ENCODE assay signal across 19 cellular contexts in the genomic region with DNA sequence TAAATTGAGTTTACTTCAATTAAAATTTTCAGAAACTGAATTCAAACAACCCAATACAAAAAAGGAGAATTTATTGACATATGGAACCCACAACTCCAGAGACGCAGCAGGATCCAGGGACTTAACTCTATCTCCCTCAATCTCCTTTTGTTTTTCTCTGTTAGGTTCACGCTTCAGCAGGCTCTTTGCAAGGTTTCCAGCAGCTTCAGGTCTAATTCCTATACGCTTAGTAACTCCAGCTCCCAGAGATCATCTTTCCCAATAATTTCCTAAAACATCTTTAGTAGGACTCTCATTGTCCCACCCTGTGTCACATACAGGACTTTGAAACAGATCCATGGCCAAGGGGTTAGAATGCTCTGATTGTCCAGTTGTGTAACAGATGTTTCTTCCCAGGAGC.
DNase-seq lines count a peak whose midpoint lies in the region; FAIRE-seq and TF ChIP-seq lines count a peak whose summit lies in the region.
"Had no signal": no experiment of that assay in that cellular context is flagged by ENCODE, and none has a peak within 500 bp of the region (broad histone marks: within the 10 kb centered on the region; RNA-seq: fewer than 3 reads in every experiment).

No MANE protein-coding gene starts in this region.

- no peak overlapping the region for H2BK15ac ChIP-seq in mesendoderm (replicated peaks; ENCODE audit: low read depth)

- no peaks in the 10 kb centered on the region for H3K9me3 ChIP-seq in HUES48 (ENCODE audit: control insufficient read depth, insufficient read depth, low read length)
- no peaks in the 10 kb centered on the region for H3K9me3 ChIP-seq in suprapubic skin
- no peaks in the 10 kb centered on the region for H3K9me3 ChIP-seq in smooth muscle cell (replicated peaks; ENCODE audit: low read depth)
- H3K9me3 ChIP-seq: MG63, SJCRH30 had no signal

- no peaks in the 10 kb centered on the region for H3K79me1 ChIP-seq in mesendoderm (ENCODE audit: low read length)

- no peak overlapping the region for H2BK120ac ChIP-seq in mesendoderm (ENCODE audit: low read depth, low read length)

- no peaks in the 10 kb centered on the region for H3K79me2 ChIP-seq in mesendoderm (ENCODE audit: control insufficient read depth, insufficient read depth, low read length)
- no peaks in the 10 kb centered on the region for H3K79me2 ChIP-seq in smooth muscle cell (ENCODE audit: low read depth)

- no peak overlapping the region for H3K4me3 ChIP-seq in HUES48 (ENCODE audit: low read depth, low read length)
- no peak overlapping the region for H3K4me3 ChIP-seq in astrocyte of the spinal cord (ENCODE audit: low read depth, low read length)
- no peak overlapping the region for H3K4me3 ChIP-seq in mesendoderm (ENCODE audit: low read length)
- H3K4me3 ChIP-seq in suprapubic skin, result no peak overlapping the region
- H3K4me3 ChIP-seq in smooth muscle cell, result no peak overlapping the region
- H3K4me3 ChIP-seq: MG63, SJCRH30 had no signal

- H3K23ac ChIP-seq in mesendoderm (ENCODE audit: low read length), result no peak overlapping the region

- H2BK5ac ChIP-seq in mesendoderm (ENCODE audit: low read length), result no peak overlapping the region

- H3K9ac ChIP-seq in HUES48 (ENCODE audit: low read depth, low read length) (no peak overlapping the region), mesendoderm (ENCODE audit: low read length) (no peak overlapping the region), smooth muscle cell (ENCODE audit: low read depth) (no peak overlapping the region)

- no peak overlapping the region for H4K5ac ChIP-seq in mesendoderm (ENCODE audit: low read length)

- no CpG with 5 or more reads among the region's 3 CpGs for WGBS in mesendoderm (ENCODE audit: extremely low coverage, insufficient coverage, low lambda C conversion rate)
- 84% methylated on average over 3 of the region's 3 CpGs for WGBS in suprapubic skin
- WGBS in smooth muscle cell (ENCODE audit: low lambda C conversion rate), result 70% methylated on average over 3 of the region's 3 CpGs

- H3K36me3 ChIP-seq in HUES48 (ENCODE audit: control insufficient read depth, insufficient read depth, low read length), result no peaks in the 10 kb centered on the region
- H3K36me3 ChIP-seq in mesendoderm (ENCODE audit: control insufficient read depth, insufficient read depth, low read length), result no peaks in the 10 kb centered on the region
- no peaks in the 10 kb centered on the region for H3K36me3 ChIP-seq in suprapubic skin
- H3K36me3 ChIP-seq in smooth muscle cell (ENCODE audit: low read depth), result no peaks in the 10 kb centered on the region
- H3K36me3 ChIP-seq: MG63, SJCRH30 had no signal

- no peak overlapping the region for H2AFZ ChIP-seq in smooth muscle cell (ENCODE audit: low read depth)

- H3K4me2 ChIP-seq in mesendoderm (ENCODE audit: low read length) (no peak overlapping the region), smooth muscle cell (no peak overlapping the region)

- H3K27ac ChIP-seq in HUES48 (ENCODE audit: low read depth, low read length) (peak overlapping the region; percentile 43), mesendoderm (ENCODE audit: low read depth, low read length) (no peak overlapping the region), suprapubic skin (no peak overlapping the region), smooth muscle cell (ENCODE audit: low read depth) (no peak overlapping the region)
- H3K27ac ChIP-seq: SJCRH30 had no signal

- H4K8ac ChIP-seq in mesendoderm (ENCODE audit: low read depth, low read length), result no peak overlapping the region

- in situ Hi-C loops in astrocyte of the spinal cord (cut with HindIII; ENCODE audit: low sequenced_read_pairs), result no loop called here

- H3F3A ChIP-seq in smooth muscle cell (ENCODE audit: low read depth), result no peaks in the 10 kb centered on the region

- H3K27me3 ChIP-seq in HUES48 (ENCODE audit: control insufficient read depth, insufficient read depth, low read length), result no peaks in the 10 kb centered on the region
- no peaks in the 10 kb centered on the region for H3K27me3 ChIP-seq in mesendoderm (ENCODE audit: insufficient read depth, low read length, poor library complexity)
- no peaks in the 10 kb centered on the region for H3K27me3 ChIP-seq in suprapubic skin
- no peaks in the 10 kb centered on the region for H3K27me3 ChIP-seq in smooth muscle cell (ENCODE audit: low read depth)
- H3K27me3 ChIP-seq: MG63, SJCRH30 had no signal

- no peak overlapping the region for H3K56ac ChIP-seq in mesendoderm (ENCODE audit: low read length)

- H3K18ac ChIP-seq in mesendoderm (ENCODE audit: low read length), result no peak overlapping the region

- no peak for TF ChIP-seq EP300 in suprapubic skin (IDR thresholded peaks at IDR 0.05)

- no peak overlapping the region for H2AK5ac ChIP-seq in mesendoderm (ENCODE audit: low read length)

- H3K4ac ChIP-seq in mesendoderm (ENCODE audit: low read depth, low read length), result no peak overlapping the region

- TF ChIP-seq POLR2A in suprapubic skin (IDR thresholded peaks at IDR 0.05), result no peak

- no peak for FAIRE-seq in GM19239 (lab: Jason Lieb, UNC)
- FAIRE-seq: H1 had no signal

- DNase-seq in NCI-H2081 (lab: John Stamatoyannopoulos, UW) (peak; percentile 22 to 63), astrocyte of the spinal cord (ENCODE audit: low read depth, low spot score) (peak; percentile 13), mesendoderm (peak; percentile 40), suprapubic skin (ENCODE audit: low spot score in 2 of 2) (no peak), NOMO-1 treated with dmso at 0.1 percent for 144 hours (lab: John Stamatoyannopoulos, UW; ENCODE audit: unreplicated experiment) (no peak), smooth muscle cell (lab: John Stamatoyannopoulos, UW; ENCODE audit: unreplicated experiment) (no peak), GM19239 (ENCODE audit: insufficient read length, low spot score) (no peak)
- DNase-seq: ACHN, AML-193, DMS153, MG63, NCI-H1105, NCI-H187, NCI-H2227 treated with DMSO at 0.1 percent for 48 hours, NCI-H526, PC-3, SJCRH30 had no signal

- no peaks in the 10 kb centered on the region for H4K20me1 ChIP-seq in smooth muscle cell (ENCODE audit: low read depth)

- peaks cover 23% of the 10 kb centered on the region for H3K4me1 ChIP-seq in HUES48 (ENCODE audit: control insufficient read depth, insufficient read depth, low read length)
- peaks cover 6% of the 10 kb centered on the region for H3K4me1 ChIP-seq in mesendoderm (ENCODE audit: control insufficient read depth, low read depth, low read length)
- no peaks in the 10 kb centered on the region for H3K4me1 ChIP-seq in suprapubic skin
- H3K4me1 ChIP-seq in smooth muscle cell (ENCODE audit: low read depth), result peaks cover 14% of the 10 kb centered on the region
- H3K4me1 ChIP-seq: SJCRH30 had no signal

- TF ChIP-seq CTCF in astrocyte of the spinal cord (IDR thresholded peaks at IDR 0.05; ENCODE audit: low read depth, low read length), result no peak
- TF ChIP-seq CTCF in suprapubic skin (IDR thresholded peaks at IDR 0.05), result no peak
- TF ChIP-seq CTCF in smooth muscle cell (IDR thresholded peaks at IDR 0.05; ENCODE audit: borderline replicate concordance, insufficient read depth, poor library complexity, severe bottlenecking), result no peak

Comparison
In these comparisons a context has a peak if more than half of its experiments do, and no peak if none do; other contexts are left out.
1. DNase-seq: peak in NCI-H2081 (2 of 2), astrocyte of the spinal cord (single experiment) and mesendoderm (single experiment); none in suprapubic skin (0 of 2), NOMO-1 treated with dmso at 0.1 percent for 144 hours (single experiment), smooth muscle cell (single experiment) and GM19239 (single experiment).